In genomic region chr10:17229967-17230682, GRCh38 we compare ENCODE assay signal across 9 cellular contexts. TPM values are rescaled to one million over a fixed set of nuclear protein-coding genes. Genes with fewer than 3 reads are reported as not detected.
A peak's percentile ranks its signal among the peaks of the same experiment; 100 is the strongest.
DNase-seq lines count a peak whose midpoint lies in the region; ATAC-seq, FAIRE-seq and TF ChIP-seq lines count a peak whose summit lies in the region.
"Had no signal": no experiment of that assay in that cellular context is flagged by ENCODE, and none has a peak within 500 bp of the region (broad histone marks: within the 10 kb centered on the region; RNA-seq: fewer than 3 reads in every experiment).

No MANE protein-coding gene starts in this region.

- peak overlapping the region; percentile 96 to 99 for H3K27ac Mint-ChIP-seq in natural killer cell
- H3K27ac Mint-ChIP-seq in stimulated activated naive CD8-positive, alpha-beta T cell treated with anti-CD3 and anti-CD28 coated beads, Interleukin-15, amount 100 ng/mL, for 72 hours: peak overlapping the region; percentile 99

- H3K4me1 Mint-ChIP-seq in natural killer cell: peaks cover 48 to 65% of the 10 kb centered on the region in 2 donors
- peaks cover 53% of the 10 kb centered on the region for H3K4me1 Mint-ChIP-seq in stimulated activated naive CD8-positive, alpha-beta T cell treated with anti-CD3 and anti-CD28 coated beads, Interleukin-15, amount 100 ng/mL, for 72 hours

- no peak for TF ChIP-seq EP300 in esophagus muscularis mucosa (IDR thresholded peaks at IDR 0.05)

- H3K9me3 ChIP-seq in BLaER1: no peaks in the 10 kb centered on the region
- no peaks in the 10 kb centered on the region for H3K9me3 ChIP-seq in esophagus muscularis mucosa

- H3K9ac ChIP-seq in BLaER1: peak overlapping the region; percentile 90

- H3K27me3 ChIP-seq in BLaER1: no peaks in the 10 kb centered on the region
- H3K27me3 ChIP-seq in esophagus muscularis mucosa: no peaks in the 10 kb centered on the region

- TF ChIP-seq CTCF in esophagus muscularis mucosa (IDR thresholded peaks at IDR 0.05): peak in 1 of 3 experiments; percentile 24
- TF ChIP-seq CTCF in natural killer cell (IDR thresholded peaks at IDR 0.05): no peak

- peak; percentile 53 for TF ChIP-seq POLR2A in esophagus muscularis mucosa (IDR thresholded peaks at IDR 0.05; ENCODE audit: low read depth)

- peak; percentile 89 for FAIRE-seq in GM19239 (lab: Jason Lieb, UNC)
- FAIRE-seq: endometrium had no signal

- H3K4me1 ChIP-seq in BLaER1: peaks cover 60% of the 10 kb centered on the region
- peaks cover 44 to 85% (median 63%) of the 10 kb centered on the region in 4 donors for H3K4me1 ChIP-seq in esophagus muscularis mucosa

- intact Hi-C loops in esophagus muscularis mucosa (cut with DNase I) (loop anchor here (2.0 to 10.0 kb wide), 2 partner anchors 29 to 155 kb away; partner anchors contain the start of gene TRDMT1), natural killer cell (cut with micrococcal nuclease) (loop anchor here (1.0 to 10.0 kb wide), 6 partner anchors 29 to 413 kb away; partner anchors contain the start of genes RSU1 and TRDMT1)

- H3K9me3 Mint-ChIP-seq in natural killer cell: no peaks in the 10 kb centered on the region
- H3K9me3 Mint-ChIP-seq in stimulated activated naive CD8-positive, alpha-beta T cell treated with anti-CD3 and anti-CD28 coated beads, Interleukin-15, amount 100 ng/mL, for 72 hours: no peaks in the 10 kb centered on the region

- DNase-seq in GM19239 (ENCODE audit: insufficient read length, low spot score) (peak; percentile 26), NOMO-1 treated with dmso at 0.1 percent for 144 hours (lab: John Stamatoyannopoulos, UW; ENCODE audit: unreplicated experiment) (peak; percentile 92), activated T-cell treated with anti-CD3 and anti-CD28 coated beads for 4 hours (peak; percentile 81), esophagus muscularis mucosa (ENCODE audit: extremely low spot score) (peak; percentile 95), natural killer cell (peak; percentile 81)
- DNase-seq in stimulated activated naive CD8-positive, alpha-beta T cell treated with anti-CD3 and anti-CD28 coated beads, Interleukin-15, amount 100 ng/mL, for 72 hours: peak; percentile 88 to 92

- H3K27me3 Mint-ChIP-seq in natural killer cell (ENCODE audit: low read depth in 2 of 2): no peaks in the 10 kb centered on the region
- no peaks in the 10 kb centered on the region for H3K27me3 Mint-ChIP-seq in stimulated activated naive CD8-positive, alpha-beta T cell treated with anti-CD3 and anti-CD28 coated beads, Interleukin-15, amount 100 ng/mL, for 72 hours

- H3K36me3 ChIP-seq in BLaER1 (peaks cover 44% of the 10 kb centered on the region), esophagus muscularis mucosa (peaks cover 22 to 47% (median 30%) of the 10 kb centered on the region in 4 donors)

- peak overlapping the region; percentile 98 for H3K4me3 Mint-ChIP-seq in natural killer cell
- H3K4me3 Mint-ChIP-seq in stimulated activated naive CD8-positive, alpha-beta T cell treated with anti-CD3 and anti-CD28 coated beads, Interleukin-15, amount 100 ng/mL, for 72 hours: peak overlapping the region; percentile 93 to 94

- H4K20me1 ChIP-seq in BLaER1: peaks cover 60% of the 10 kb centered on the region

- H3K4me2 ChIP-seq in BLaER1: peak overlapping the region; percentile 91

- peak overlapping the region; percentile 93 for H3K4me3 ChIP-seq in BLaER1
- peak overlapping the region; percentile 71 to 94 (median 84) for H3K4me3 ChIP-seq in esophagus muscularis mucosa

- ATAC-seq in HG03378 (IDR thresholded peaks at IDR 0.05; ENCODE audit: unreplicated experiment) (peak; percentile 52), natural killer cell (peak; percentile 46 to 78 (median 56))
- ATAC-seq in stimulated activated naive CD8-positive, alpha-beta T cell treated with anti-CD3 and anti-CD28 coated beads, Interleukin-15, amount 100 ng/mL, for 72 hours: peak; percentile 71

- 0% methylated on average over 15 of the region's 43 CpGs for WGBS in esophagus muscularis mucosa

- H3K36me3 Mint-ChIP-seq in natural killer cell: peaks cover 7% of the 10 kb centered on the region

- H3K27ac ChIP-seq in BLaER1 (peak overlapping the region; percentile 90), esophagus muscularis mucosa (replicated peaks in 1 of 4) (peak overlapping the region; percentile 95 to 100 (median 97))

RNA-seq across cellular contexts. Expression of gene VIM, which starts 2.1 kb away (rescaled TPM):
- total RNA-seq in esophagus muscularis mucosa (1,000 to 10,000 TPM; 1,242 to 2,218 (median 1,951) TPM), natural killer cell (100 to 1,000 TPM; 627 to 717 (median 634) TPM)

RNA-seq across cellular contexts. Expression of gene TRDMT1, which starts 28.7 kb away (rescaled TPM):
- total RNA-seq in esophagus muscularis mucosa: 1 to 10 TPM; 4.8 to 5.8 (median 5.5) TPM
- total RNA-seq in natural killer cell: 10 to 100 TPM; 11.0 to 21.8 (median 14.4) TPM

Comparison
In these comparisons a context has a peak if more than half of its experiments do, and no peak if none do; other contexts are left out.
1. Peak in every context shown above with its lines: DNase-seq, ATAC-seq, H3K4me3 ChIP-seq and H3K27ac ChIP-seq.
2. DNase-seq: peak in every context shown above with its lines; median percentile 95 in esophagus muscularis mucosa; 92 in NOMO-1 treated with dmso at 0.1 percent for 144 hours; 90 in stimulated activated naive CD8-positive, alpha-beta T cell treated with anti-CD3 and anti-CD28 coated beads, Interleukin-15, amount 100 ng/mL, for 72 hours; 81 in activated T-cell treated with anti-CD3 and anti-CD28 coated beads for 4 hours; 81 in natural killer cell; 26 in GM19239.